Comparison of ENCODE assay signal across 19 cellular contexts in the genomic region with DNA sequence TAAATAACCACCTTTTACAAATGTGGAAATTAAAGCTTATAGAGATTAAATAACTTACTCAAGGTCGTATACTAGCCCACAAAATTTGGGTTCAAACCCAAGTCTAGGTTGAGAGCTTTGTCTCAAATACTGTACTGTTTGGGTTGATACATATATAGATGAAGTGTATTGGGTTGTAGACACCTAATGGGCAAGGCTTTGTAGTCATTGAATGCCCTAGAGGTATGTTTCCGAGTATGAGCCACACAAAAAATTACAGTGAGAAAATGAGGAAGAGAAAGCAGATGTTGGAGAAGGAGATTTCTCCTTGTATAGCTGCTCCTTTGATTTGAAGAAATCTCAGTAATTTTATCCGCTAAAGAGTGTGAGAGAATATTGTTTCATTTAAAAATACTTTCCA.
"Had no signal": no experiment of that assay in that cellular context is flagged by ENCODE, and none has a peak within 500 bp of the region (broad histone marks: within the 10 kb centered on the region; RNA-seq: fewer than 3 reads in every experiment).

No MANE protein-coding gene starts in this region.

- H3K9me3 ChIP-seq: esophagus squamous epithelium, left ventricle myocardium inferior, mucosa of descending colon, neutrophil, tibial nerve had no signal

- H3K27me3 Mint-ChIP-seq: activated naive CD8-positive, alpha-beta T cell treated with anti-CD3 and anti-CD28 coated beads for 36 hours had no signal

- H3K27ac ChIP-seq: esophagus squamous epithelium, left ventricle myocardium inferior, parathyroid adenoma, tibial nerve had no signal

- DNase-seq: activated CD4-positive, alpha-beta T cell treated with anti-CD3 and anti-CD28 coated beads, Interleukin-2, amount 50 U/mL, for 1 hour; activated CD8-positive, alpha-beta memory T cell treated with anti-CD3 and anti-CD28 coated beads for 24 hours; activated gamma-delta T cell treated with Interleukin-2 at 50 U/mL for 16 hours; activated naive CD8-positive, alpha-beta T cell treated with anti-CD3 and anti-CD28 coated beads for 36 hours; cortex of kidney; effector CD4-positive, alpha-beta T cell; esophagus squamous epithelium; glutamatergic neuron; left ventricle myocardium inferior; mucosa of descending colon; natural killer cell; stimulated activated CD4-positive, alpha-beta T cell treated with anti-CD3 and anti-CD28 coated beads, Interleukin-12 subunit alpha, Interleukin-12 subunit beta, amount 100 ng/mL, for 4 hours; stimulated activated CD4-positive, alpha-beta T cell treated with anti-CD3 and anti-CD28 coated beads, Interleukin-2, amount 100 ng/mL, for 48 hours; stimulated activated naive CD4-positive, alpha-beta T cell had no signal

- H3K27me3 ChIP-seq: esophagus squamous epithelium, neutrophil, tibial nerve had no signal

- ATAC-seq: activated CD4-positive, CD25-positive, alpha-beta regulatory T cell treated with anti-CD3 and anti-CD28 coated beads, Interleukin-2, amount 50 U/mL, for 24 hours; mucosa of descending colon; natural killer cell had no signal

- H2AFZ ChIP-seq: parathyroid adenoma had no signal

- H3K9ac ChIP-seq: parathyroid adenoma had no signal

- H3K4me3 ChIP-seq: esophagus squamous epithelium, left ventricle myocardium inferior, mucosa of descending colon, tibial nerve had no signal

- H3K4me3 Mint-ChIP-seq: activated naive CD8-positive, alpha-beta T cell treated with anti-CD3 and anti-CD28 coated beads for 36 hours; brain; natural killer cell had no signal

- H3K27ac Mint-ChIP-seq: activated naive CD8-positive, alpha-beta T cell treated with anti-CD3 and anti-CD28 coated beads for 36 hours; brain had no signal

- H3K9me3 Mint-ChIP-seq: activated naive CD8-positive, alpha-beta T cell treated with anti-CD3 and anti-CD28 coated beads for 36 hours; brain; natural killer cell had no signal
